In the genomic region with DNA sequence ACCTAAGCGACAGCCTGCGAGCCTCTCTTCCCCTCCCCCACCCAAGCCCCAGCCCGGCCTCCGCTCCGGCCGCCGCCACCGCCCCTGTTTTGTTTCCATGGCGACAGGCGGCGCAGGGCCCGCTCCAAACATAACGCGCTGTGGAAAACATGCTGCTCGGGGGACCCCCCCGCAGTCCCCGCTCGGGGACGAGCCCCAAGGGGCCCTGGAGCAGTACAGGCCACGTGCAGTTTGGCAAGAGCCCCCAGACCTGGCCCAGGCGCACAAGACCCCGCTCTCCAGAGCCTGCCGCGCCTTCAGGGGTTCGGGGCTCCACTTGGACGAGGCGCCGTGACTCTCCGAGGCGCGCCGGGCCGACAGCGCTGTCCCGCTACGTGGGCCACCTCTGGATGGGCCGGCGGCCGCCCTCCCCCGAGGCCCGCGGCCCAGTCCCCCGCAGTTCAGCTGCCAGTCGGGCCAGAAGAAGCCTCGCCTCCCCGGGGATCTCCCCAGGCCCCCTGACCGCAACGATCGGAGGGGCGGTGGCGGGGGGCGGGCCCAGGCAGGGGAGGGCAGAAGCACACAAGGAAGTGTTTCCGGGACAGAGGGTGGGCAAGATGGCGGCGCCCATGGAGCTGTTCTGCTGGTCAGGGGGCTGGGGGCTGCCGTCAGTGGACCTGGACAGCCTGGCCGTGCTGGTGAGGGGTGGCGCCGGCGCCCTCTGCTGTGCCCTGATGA, we compare ENCODE assay signal across 1 cellular context.
TF ChIP-seq lines count a peak whose summit lies in the region.

A gene with protein sequence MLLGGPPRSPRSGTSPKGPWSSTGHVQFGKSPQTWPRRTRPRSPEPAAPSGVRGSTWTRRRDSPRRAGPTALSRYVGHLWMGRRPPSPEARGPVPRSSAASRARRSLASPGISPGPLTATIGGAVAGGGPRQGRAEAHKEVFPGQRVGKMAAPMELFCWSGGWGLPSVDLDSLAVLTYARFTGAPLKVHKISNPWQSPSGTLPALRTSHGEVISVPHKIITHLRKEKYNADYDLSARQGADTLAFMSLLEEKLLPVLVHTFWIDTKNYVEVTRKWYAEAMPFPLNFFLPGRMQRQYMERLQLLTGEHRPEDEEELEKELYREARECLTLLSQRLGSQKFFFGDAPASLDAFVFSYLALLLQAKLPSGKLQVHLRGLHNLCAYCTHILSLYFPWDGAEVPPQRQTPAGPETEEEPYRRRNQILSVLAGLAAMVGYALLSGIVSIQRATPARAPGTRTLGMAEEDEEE (plus strand): TSS at position 40 of the 717 bp plus-strand sequence. CDS start 110 bp downstream, at position 150.

TF ChIP-seq in HepG2, 621 proteins besides CTCF, POLR2A, EP300 and RAD21 (continued from another document and continues in another):
- TF ChIP-seq, protein P1, sequence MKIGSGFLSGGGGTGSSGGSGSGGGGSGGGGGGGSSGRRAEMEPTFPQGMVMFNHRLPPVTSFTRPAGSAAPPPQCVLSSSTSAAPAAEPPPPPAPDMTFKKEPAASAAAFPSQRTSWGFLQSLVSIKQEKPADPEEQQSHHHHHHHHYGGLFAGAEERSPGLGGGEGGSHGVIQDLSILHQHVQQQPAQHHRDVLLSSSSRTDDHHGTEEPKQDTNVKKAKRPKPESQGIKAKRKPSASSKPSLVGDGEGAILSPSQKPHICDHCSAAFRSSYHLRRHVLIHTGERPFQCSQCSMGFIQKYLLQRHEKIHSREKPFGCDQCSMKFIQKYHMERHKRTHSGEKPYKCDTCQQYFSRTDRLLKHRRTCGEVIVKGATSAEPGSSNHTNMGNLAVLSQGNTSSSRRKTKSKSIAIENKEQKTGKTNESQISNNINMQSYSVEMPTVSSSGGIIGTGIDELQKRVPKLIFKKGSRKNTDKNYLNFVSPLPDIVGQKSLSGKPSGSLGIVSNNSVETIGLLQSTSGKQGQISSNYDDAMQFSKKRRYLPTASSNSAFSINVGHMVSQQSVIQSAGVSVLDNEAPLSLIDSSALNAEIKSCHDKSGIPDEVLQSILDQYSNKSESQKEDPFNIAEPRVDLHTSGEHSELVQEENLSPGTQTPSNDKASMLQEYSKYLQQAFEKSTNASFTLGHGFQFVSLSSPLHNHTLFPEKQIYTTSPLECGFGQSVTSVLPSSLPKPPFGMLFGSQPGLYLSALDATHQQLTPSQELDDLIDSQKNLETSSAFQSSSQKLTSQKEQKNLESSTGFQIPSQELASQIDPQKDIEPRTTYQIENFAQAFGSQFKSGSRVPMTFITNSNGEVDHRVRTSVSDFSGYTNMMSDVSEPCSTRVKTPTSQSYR (CRISPR knock-in tag; IDR thresholded peaks at IDR 0.05; ENCODE audit: borderline replicate concordance) = no peak
- TF ChIP-seq SALL1 (CRISPR knock-in tag; IDR thresholded peaks at IDR 0.05) (peak; percentile 54; the same call in 1 of the 2 replicates), ZNF124 (CRISPR knock-in tag; IDR thresholded peaks at IDR 0.05) (no peak), MZF1 (CRISPR knock-in tag; IDR thresholded peaks at IDR 0.05; ENCODE audit: borderline replicate concordance) (no peak), ATRX (CRISPR knock-in tag; IDR thresholded peaks at IDR 0.05; ENCODE audit: borderline replicate concordance) (no peak), BRCA1 (CRISPR knock-in tag; IDR thresholded peaks at IDR 0.05) (no peak), ZNF891 (CRISPR knock-in tag; IDR thresholded peaks at IDR 0.05) (peak; percentile 29; the same call in 1 of the 2 replicates), SP140L (CRISPR knock-in tag; IDR thresholded peaks at IDR 0.05; ENCODE audit: borderline replicate concordance) (no peak), HNF4A (CRISPR knock-in tag; IDR thresholded peaks at IDR 0.05) (no peak), STAT5B (CRISPR knock-in tag; IDR thresholded peaks at IDR 0.05) (no peak), TGIF2 (CRISPR knock-in tag; IDR thresholded peaks at IDR 0.05) (peak; percentile 64; the same call in 1 of the 2 replicates), THYN1 (CRISPR knock-in tag; IDR thresholded peaks at IDR 0.05; ENCODE audit: borderline replicate concordance, low read depth) (no peak), ZNF766 (CRISPR knock-in tag; IDR thresholded peaks at IDR 0.05; ENCODE audit: borderline replicate concordance) (no peak), MYC (CRISPR knock-in tag; IDR thresholded peaks at IDR 0.05; ENCODE audit: borderline replicate concordance) (peak; percentile 68), MTA3 (CRISPR knock-in tag; IDR thresholded peaks at IDR 0.05) (no peak), TAF1 (CRISPR knock-in tag; IDR thresholded peaks at IDR 0.05) (peak; percentile 74), ZMAT3 (CRISPR knock-in tag; conservative IDR thresholded peaks at IDR 0.05) (no peak; the same call in 1 of the 2 replicates), CCDC6 (CRISPR knock-in tag; IDR thresholded peaks at IDR 0.05) (no peak)
- TF ChIP-seq, protein P2, sequence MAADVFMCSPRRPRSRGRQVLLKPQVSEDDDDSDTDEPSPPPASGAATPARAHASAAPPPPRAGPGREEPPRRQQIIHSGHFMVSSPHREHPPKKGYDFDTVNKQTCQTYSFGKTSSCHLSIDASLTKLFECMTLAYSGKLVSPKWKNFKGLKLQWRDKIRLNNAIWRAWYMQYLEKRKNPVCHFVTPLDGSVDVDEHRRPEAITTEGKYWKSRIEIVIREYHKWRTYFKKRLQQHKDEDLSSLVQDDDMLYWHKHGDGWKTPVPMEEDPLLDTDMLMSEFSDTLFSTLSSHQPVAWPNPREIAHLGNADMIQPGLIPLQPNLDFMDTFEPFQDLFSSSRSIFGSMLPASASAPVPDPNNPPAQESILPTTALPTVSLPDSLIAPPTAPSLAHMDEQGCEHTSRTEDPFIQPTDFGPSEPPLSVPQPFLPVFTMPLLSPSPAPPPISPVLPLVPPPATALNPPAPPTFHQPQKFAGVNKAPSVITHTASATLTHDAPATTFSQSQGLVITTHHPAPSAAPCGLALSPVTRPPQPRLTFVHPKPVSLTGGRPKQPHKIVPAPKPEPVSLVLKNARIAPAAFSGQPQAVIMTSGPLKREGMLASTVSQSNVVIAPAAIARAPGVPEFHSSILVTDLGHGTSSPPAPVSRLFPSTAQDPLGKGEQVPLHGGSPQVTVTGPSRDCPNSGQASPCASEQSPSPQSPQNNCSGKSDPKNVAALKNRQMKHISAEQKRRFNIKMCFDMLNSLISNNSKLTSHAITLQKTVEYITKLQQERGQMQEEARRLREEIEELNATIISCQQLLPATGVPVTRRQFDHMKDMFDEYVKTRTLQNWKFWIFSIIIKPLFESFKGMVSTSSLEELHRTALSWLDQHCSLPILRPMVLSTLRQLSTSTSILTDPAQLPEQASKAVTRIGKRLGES (CRISPR knock-in tag; IDR thresholded peaks at IDR 0.05; ENCODE audit: borderline replicate concordance) = no peak
- TF ChIP-seq, protein P3, sequence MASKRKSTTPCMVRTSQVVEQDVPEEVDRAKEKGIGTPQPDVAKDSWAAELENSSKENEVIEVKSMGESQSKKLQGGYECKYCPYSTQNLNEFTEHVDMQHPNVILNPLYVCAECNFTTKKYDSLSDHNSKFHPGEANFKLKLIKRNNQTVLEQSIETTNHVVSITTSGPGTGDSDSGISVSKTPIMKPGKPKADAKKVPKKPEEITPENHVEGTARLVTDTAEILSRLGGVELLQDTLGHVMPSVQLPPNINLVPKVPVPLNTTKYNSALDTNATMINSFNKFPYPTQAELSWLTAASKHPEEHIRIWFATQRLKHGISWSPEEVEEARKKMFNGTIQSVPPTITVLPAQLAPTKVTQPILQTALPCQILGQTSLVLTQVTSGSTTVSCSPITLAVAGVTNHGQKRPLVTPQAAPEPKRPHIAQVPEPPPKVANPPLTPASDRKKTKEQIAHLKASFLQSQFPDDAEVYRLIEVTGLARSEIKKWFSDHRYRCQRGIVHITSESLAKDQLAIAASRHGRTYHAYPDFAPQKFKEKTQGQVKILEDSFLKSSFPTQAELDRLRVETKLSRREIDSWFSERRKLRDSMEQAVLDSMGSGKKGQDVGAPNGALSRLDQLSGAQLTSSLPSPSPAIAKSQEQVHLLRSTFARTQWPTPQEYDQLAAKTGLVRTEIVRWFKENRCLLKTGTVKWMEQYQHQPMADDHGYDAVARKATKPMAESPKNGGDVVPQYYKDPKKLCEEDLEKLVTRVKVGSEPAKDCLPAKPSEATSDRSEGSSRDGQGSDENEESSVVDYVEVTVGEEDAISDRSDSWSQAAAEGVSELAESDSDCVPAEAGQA (IDR thresholded peaks at IDR 0.05; ENCODE audit: low read depth) = no peak
- TF ChIP-seq, protein P3 (CRISPR knock-in tag; IDR thresholded peaks at IDR 0.05; ENCODE audit: borderline replicate concordance) = no peak
- TF ChIP-seq, protein P4, sequence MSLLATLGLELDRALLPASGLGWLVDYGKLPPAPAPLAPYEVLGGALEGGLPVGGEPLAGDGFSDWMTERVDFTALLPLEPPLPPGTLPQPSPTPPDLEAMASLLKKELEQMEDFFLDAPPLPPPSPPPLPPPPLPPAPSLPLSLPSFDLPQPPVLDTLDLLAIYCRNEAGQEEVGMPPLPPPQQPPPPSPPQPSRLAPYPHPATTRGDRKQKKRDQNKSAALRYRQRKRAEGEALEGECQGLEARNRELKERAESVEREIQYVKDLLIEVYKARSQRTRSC (CRISPR knock-in tag; IDR thresholded peaks at IDR 0.05; ENCODE audit: low read depth) = no peak
- TF ChIP-seq, protein P5, sequence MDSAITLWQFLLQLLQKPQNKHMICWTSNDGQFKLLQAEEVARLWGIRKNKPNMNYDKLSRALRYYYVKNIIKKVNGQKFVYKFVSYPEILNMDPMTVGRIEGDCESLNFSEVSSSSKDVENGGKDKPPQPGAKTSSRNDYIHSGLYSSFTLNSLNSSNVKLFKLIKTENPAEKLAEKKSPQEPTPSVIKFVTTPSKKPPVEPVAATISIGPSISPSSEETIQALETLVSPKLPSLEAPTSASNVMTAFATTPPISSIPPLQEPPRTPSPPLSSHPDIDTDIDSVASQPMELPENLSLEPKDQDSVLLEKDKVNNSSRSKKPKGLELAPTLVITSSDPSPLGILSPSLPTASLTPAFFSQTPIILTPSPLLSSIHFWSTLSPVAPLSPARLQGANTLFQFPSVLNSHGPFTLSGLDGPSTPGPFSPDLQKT (CRISPR knock-in tag; IDR thresholded peaks at IDR 0.05; ENCODE audit: borderline replicate concordance) = no peak
- TF ChIP-seq, protein P6, sequence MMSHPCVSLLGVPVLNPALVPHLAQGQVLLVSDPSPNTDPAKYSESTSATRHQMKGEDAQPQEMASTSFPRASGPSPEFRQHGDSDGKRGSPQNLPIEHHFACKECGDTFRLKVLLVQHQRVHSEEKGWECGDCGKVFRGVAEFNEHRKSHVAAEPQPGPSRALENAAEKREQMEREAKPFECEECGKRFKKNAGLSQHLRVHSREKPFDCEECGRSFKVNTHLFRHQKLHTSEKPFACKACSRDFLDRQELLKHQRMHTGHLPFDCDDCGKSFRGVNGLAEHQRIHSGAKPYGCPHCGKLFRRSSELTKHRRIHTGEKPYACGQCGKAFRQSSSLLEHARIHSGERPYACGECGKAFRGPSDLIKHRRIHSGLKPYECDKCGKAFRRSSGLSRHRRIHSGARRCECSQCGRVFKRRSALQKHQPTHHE (CRISPR knock-in tag; IDR thresholded peaks at IDR 0.05; ENCODE audit: borderline replicate concordance) = no peak
- TF ChIP-seq, protein P7, sequence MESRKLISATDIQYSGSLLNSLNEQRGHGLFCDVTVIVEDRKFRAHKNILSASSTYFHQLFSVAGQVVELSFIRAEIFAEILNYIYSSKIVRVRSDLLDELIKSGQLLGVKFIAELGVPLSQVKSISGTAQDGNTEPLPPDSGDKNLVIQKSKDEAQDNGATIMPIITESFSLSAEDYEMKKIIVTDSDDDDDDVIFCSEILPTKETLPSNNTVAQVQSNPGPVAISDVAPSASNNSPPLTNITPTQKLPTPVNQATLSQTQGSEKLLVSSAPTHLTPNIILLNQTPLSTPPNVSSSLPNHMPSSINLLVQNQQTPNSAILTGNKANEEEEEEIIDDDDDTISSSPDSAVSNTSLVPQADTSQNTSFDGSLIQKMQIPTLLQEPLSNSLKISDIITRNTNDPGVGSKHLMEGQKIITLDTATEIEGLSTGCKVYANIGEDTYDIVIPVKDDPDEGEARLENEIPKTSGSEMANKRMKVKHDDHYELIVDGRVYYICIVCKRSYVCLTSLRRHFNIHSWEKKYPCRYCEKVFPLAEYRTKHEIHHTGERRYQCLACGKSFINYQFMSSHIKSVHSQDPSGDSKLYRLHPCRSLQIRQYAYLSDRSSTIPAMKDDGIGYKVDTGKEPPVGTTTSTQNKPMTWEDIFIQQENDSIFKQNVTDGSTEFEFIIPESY (CRISPR knock-in tag; IDR thresholded peaks at IDR 0.05) = no peak
- TF ChIP-seq, protein P8, sequence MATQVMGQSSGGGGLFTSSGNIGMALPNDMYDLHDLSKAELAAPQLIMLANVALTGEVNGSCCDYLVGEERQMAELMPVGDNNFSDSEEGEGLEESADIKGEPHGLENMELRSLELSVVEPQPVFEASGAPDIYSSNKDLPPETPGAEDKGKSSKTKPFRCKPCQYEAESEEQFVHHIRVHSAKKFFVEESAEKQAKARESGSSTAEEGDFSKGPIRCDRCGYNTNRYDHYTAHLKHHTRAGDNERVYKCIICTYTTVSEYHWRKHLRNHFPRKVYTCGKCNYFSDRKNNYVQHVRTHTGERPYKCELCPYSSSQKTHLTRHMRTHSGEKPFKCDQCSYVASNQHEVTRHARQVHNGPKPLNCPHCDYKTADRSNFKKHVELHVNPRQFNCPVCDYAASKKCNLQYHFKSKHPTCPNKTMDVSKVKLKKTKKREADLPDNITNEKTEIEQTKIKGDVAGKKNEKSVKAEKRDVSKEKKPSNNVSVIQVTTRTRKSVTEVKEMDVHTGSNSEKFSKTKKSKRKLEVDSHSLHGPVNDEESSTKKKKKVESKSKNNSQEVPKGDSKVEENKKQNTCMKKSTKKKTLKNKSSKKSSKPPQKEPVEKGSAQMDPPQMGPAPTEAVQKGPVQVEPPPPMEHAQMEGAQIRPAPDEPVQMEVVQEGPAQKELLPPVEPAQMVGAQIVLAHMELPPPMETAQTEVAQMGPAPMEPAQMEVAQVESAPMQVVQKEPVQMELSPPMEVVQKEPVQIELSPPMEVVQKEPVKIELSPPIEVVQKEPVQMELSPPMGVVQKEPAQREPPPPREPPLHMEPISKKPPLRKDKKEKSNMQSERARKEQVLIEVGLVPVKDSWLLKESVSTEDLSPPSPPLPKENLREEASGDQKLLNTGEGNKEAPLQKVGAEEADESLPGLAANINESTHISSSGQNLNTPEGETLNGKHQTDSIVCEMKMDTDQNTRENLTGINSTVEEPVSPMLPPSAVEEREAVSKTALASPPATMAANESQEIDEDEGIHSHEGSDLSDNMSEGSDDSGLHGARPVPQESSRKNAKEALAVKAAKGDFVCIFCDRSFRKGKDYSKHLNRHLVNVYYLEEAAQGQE (IDR thresholded peaks at IDR 0.05; ENCODE audit: borderline replicate concordance in 1 of 2, low read depth in 1 of 2, low read length in 2 of 2) = peak in 1 of 2 experiments; percentile 43; a peak in 1 of 4 replicates
